17 cellular contexts compared by ENCODE assay signal in genomic region chr7:95989301-95989700, GRCh38.
"Had no signal": no experiment of that assay in that cellular context is flagged by ENCODE, and none has a peak within 500 bp of the region (broad histone marks: within the 10 kb centered on the region; RNA-seq: fewer than 3 reads in every experiment).

No MANE protein-coding gene starts in this region.

- H3K4me3 ChIP-seq: cardiac muscle cell, gastrocnemius medialis, heart left ventricle, psoas muscle, sigmoid colon, thyroid gland had no signal

- H3K4me3 Mint-ChIP-seq: activated naive CD4-positive, alpha-beta T cell treated with anti-CD3 and anti-CD28 coated beads, Interleukin-2, amount 10 ng/mL, durations not matched to agents 7 days and 5 days; activated T-helper 17 cell treated with anti-CD3 and anti-CD28 coated beads, Interleukin-2, amount 50 U/mL, for 72 hours; nephron had no signal

- H3K27me3 Mint-ChIP-seq: activated naive CD4-positive, alpha-beta T cell treated with anti-CD3 and anti-CD28 coated beads, Interleukin-2, amount 10 ng/mL, durations not matched to agents 7 days and 5 days had no signal

- H3K27ac Mint-ChIP-seq: activated naive CD4-positive, alpha-beta T cell treated with anti-CD3 and anti-CD28 coated beads, Interleukin-2, amount 10 ng/mL, durations not matched to agents 7 days and 5 days; activated T-helper 17 cell treated with anti-CD3 and anti-CD28 coated beads, Interleukin-2, amount 50 U/mL, for 72 hours; nephron had no signal

- H3K36me3 ChIP-seq: cardiac muscle cell, gastrocnemius medialis, thyroid gland had no signal

- ATAC-seq: activated T-helper 17 cell treated with anti-CD3 and anti-CD28 coated beads, Interleukin-2, amount 50 U/mL, for 72 hours; gastrocnemius medialis; left cardiac atrium; psoas muscle had no signal

- H3K4me1 ChIP-seq: gastrocnemius medialis, psoas muscle, thyroid gland had no signal

- DNase-seq: activated CD4-positive, alpha-beta T cell treated with anti-CD3 and anti-CD28 coated beads, Interleukin-2, amount 50 U/mL, for 4 hours; activated CD4-positive, CD25-positive, alpha-beta regulatory T cell treated with anti-CD3 and anti-CD28 coated beads, Interleukin-2, amount 50 U/mL, for 72 hours; activated naive CD4-positive, alpha-beta T cell treated with anti-CD3 and anti-CD28 coated beads, Interleukin-2, amount 10 ng/mL, durations not matched to agents 7 days and 5 days; gastrocnemius medialis; heart left ventricle; left cardiac atrium; mesenchymal stem cell; psoas muscle; sigmoid colon; stimulated activated CD4-positive, alpha-beta T cell treated with anti-CD3 and anti-CD28 coated beads, Interleukin-12 subunit alpha, Interleukin-12 subunit beta, amount 100 ng/mL, for 4 hours; stimulated activated CD4-positive, alpha-beta T cell treated with anti-CD3 and anti-CD28 coated beads, Interleukin-2, amount 100 ng/mL, for 24 hours; T-helper 1 cell; T1000 had no signal

- H3K27me3 ChIP-seq: cardiac muscle cell, gastrocnemius medialis, heart left ventricle, sigmoid colon, thyroid gland had no signal

- H3K4me1 Mint-ChIP-seq: activated naive CD4-positive, alpha-beta T cell treated with anti-CD3 and anti-CD28 coated beads, Interleukin-2, amount 10 ng/mL, durations not matched to agents 7 days and 5 days; activated T-helper 17 cell treated with anti-CD3 and anti-CD28 coated beads, Interleukin-2, amount 50 U/mL, for 72 hours had no signal

- H3K36me3 Mint-ChIP-seq: activated naive CD4-positive, alpha-beta T cell treated with anti-CD3 and anti-CD28 coated beads, Interleukin-2, amount 10 ng/mL, durations not matched to agents 7 days and 5 days had no signal

- H3K9me3 ChIP-seq: gastrocnemius medialis, heart left ventricle, psoas muscle, sigmoid colon, thyroid gland had no signal

- H3K9me3 Mint-ChIP-seq: activated naive CD4-positive, alpha-beta T cell treated with anti-CD3 and anti-CD28 coated beads, Interleukin-2, amount 10 ng/mL, durations not matched to agents 7 days and 5 days; activated T-helper 17 cell treated with anti-CD3 and anti-CD28 coated beads, Interleukin-2, amount 50 U/mL, for 72 hours; nephron had no signal

- H3K27ac ChIP-seq: cardiac muscle cell, gastrocnemius medialis, heart left ventricle, psoas muscle, sigmoid colon, thyroid gland had no signal
